8 cellular contexts compared by ENCODE assay signal in the genomic region with DNA sequence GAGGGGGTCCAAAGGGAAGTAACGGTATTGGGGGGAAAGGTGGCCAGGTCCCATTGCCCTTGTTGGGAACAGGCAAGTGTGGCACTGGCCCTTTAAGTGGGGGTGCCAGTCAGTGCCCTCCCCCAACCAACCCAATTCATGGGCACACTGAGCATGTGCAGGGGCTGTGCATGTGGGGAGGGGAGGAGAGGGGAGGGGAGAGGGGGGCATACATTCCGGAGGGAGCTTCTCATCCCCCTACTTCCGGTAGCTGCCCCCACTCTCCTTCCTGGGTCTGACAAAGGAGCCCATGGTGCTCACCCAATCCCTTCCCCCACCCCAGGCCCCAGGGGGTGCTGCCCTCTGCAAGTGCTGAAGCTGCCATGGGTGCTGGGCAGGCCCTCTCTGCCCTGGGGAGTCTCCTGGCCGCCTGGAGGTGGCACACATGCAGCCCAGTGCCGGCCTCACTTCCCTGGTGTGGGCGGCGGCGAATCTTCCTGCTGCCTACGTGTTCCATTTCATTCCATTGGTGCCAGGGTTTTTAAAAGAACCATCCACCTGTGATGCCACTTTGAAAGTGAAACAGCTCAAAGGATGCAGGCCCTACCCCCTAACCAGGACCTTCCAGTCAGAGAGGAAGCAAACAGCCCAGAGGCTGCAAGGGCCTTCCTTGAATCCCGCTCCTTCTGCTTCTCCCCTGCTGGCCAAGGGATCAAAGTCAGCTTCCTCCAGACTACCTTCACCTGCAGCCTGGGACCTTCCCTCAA. TPM values are rescaled to one million over a fixed set of nuclear protein-coding genes. Genes with fewer than 3 reads are reported as not detected.
DNase-seq lines count a peak whose midpoint lies in the region; ATAC-seq and TF ChIP-seq lines count a peak whose summit lies in the region.

No MANE protein-coding gene starts in this region.

- H3K9ac ChIP-seq in fibroblast of lung (ENCODE audit: insufficient read depth, low read length) (no peak overlapping the region), subcutaneous abdominal adipose tissue (ENCODE audit: low read length in 5 of 5) (peak overlapping the region; percentile 67 to 87 (median 75))

- H4K20me1 ChIP-seq in fibroblast of lung (ENCODE audit: control insufficient read depth, extremely low read depth, insufficient read depth, low read length): no peaks in the 10 kb centered on the region

- peak overlapping the region in 1 of 4 experiments; percentile 57 for H3K4me3 ChIP-seq in fibroblast of lung (replicated peaks in 1 of 4; ENCODE audit: control extremely low read depth in 1 of 4, insufficient read depth in 1 of 4, low read depth in 3 of 4, low read length in 4 of 4)
- H3K4me3 ChIP-seq in subcutaneous abdominal adipose tissue (ENCODE audit: low read depth in 1 of 5, low read length in 5 of 5): peak overlapping the region; percentile 50 to 89 (median 68)

- H3K9me3 ChIP-seq in fibroblast of lung (ENCODE audit: control insufficient read depth, insufficient read depth, low read depth, low read length): no peaks in the 10 kb centered on the region
- H3K9me3 ChIP-seq in subcutaneous abdominal adipose tissue (ENCODE audit: control insufficient read depth in 5 of 5, low read length in 5 of 5): no peaks in the 10 kb centered on the region

- H3K9me3 Mint-ChIP-seq in natural killer cell treated with Interleukin-12 subunit alpha and Interleukin-12 subunit beta and Interleukin-15 and Interleukin-18, amount 100 ng/mL, for 72 hours: no peaks in the 10 kb centered on the region

- peak overlapping the region; percentile 58 for H3K4me2 ChIP-seq in fibroblast of lung (ENCODE audit: extremely low read depth, insufficient read depth, low read length)

- H3K4me1 ChIP-seq in fibroblast of lung (ENCODE audit: control insufficient read depth, extremely low read depth, insufficient read depth, low read length): peaks cover 22% of the 10 kb centered on the region
- H3K4me1 ChIP-seq in subcutaneous abdominal adipose tissue (ENCODE audit: control insufficient read depth in 5 of 5, insufficient read depth in 5 of 5, low read length in 5 of 5): peaks cover 6 to 42% (median 38%) of the 10 kb centered on the region in 5 donors

- DNase-seq in NCI-H82 (lab: John Stamatoyannopoulos, UW) (peak; percentile 86), activated T-cell treated with anti-CD3 and anti-CD28 coated beads for 48 hours (ENCODE audit: low read depth) (peak; percentile 48), fibroblast of lung (ENCODE audit: low read depth in 2 of 2) (peak; percentile 73 to 85), SKM-1 treated with dmso at 0.1 percent for 144 hours (lab: John Stamatoyannopoulos, UW; ENCODE audit: unreplicated experiment) (no peak)
- DNase-seq in natural killer cell treated with Interleukin-12 subunit alpha and Interleukin-12 subunit beta and Interleukin-15 and Interleukin-18, amount 100 ng/mL, for 72 hours (ENCODE audit: low spot score): peak; percentile 64

- H3K27me3 ChIP-seq in fibroblast of lung (ENCODE audit: control insufficient read depth, insufficient read depth, low read length) (no peaks in the 10 kb centered on the region), subcutaneous abdominal adipose tissue (ENCODE audit: control insufficient read depth in 5 of 5, insufficient read depth in 4 of 5, low read length in 5 of 5) (no peaks in the 10 kb centered on the region)

- TF ChIP-seq CTCF in fibroblast of lung (conservative IDR thresholded peaks at IDR 0.05 in 1 of 2, IDR thresholded peaks at IDR 0.05 in 1 of 2; ENCODE audit: low read depth in 1 of 2, low read length in 2 of 2): no peak

- peak overlapping the region; percentile 75 for H3K4me3 Mint-ChIP-seq in natural killer cell treated with Interleukin-12 subunit alpha and Interleukin-12 subunit beta and Interleukin-15 and Interleukin-18, amount 100 ng/mL, for 72 hours

- H3K27me3 Mint-ChIP-seq in natural killer cell treated with Interleukin-12 subunit alpha and Interleukin-12 subunit beta and Interleukin-15 and Interleukin-18, amount 100 ng/mL, for 72 hours: no peaks in the 10 kb centered on the region

- peak overlapping the region; percentile 84 to 99 for H3K27ac Mint-ChIP-seq in natural killer cell treated with Interleukin-12 subunit alpha and Interleukin-12 subunit beta and Interleukin-15 and Interleukin-18, amount 100 ng/mL, for 72 hours

- H3K36me3 Mint-ChIP-seq in natural killer cell treated with Interleukin-12 subunit alpha and Interleukin-12 subunit beta and Interleukin-15 and Interleukin-18, amount 100 ng/mL, for 72 hours: no peaks in the 10 kb centered on the region

- H3K4me1 Mint-ChIP-seq in natural killer cell treated with Interleukin-12 subunit alpha and Interleukin-12 subunit beta and Interleukin-15 and Interleukin-18, amount 100 ng/mL, for 72 hours (ENCODE audit: low read depth in 2 of 2): peaks cover 25 to 28% of the 10 kb centered on the region in 2 donors

- peaks cover 2% of the 10 kb centered on the region for H3K36me3 ChIP-seq in fibroblast of lung (ENCODE audit: control insufficient read depth, insufficient read depth, low read length)
- H3K36me3 ChIP-seq in subcutaneous abdominal adipose tissue (ENCODE audit: control insufficient read depth in 5 of 5, insufficient read depth in 5 of 5, low read length in 5 of 5): peaks cover 0 to 14% (median 5%) of the 10 kb centered on the region in 5 donors

- H3K27ac ChIP-seq in fibroblast of lung (ENCODE audit: insufficient read depth, low read length): peak overlapping the region; percentile 87
- H3K27ac ChIP-seq in subcutaneous abdominal adipose tissue (ENCODE audit: low read depth, low read length): peak overlapping the region; percentile 95

- H2AFZ ChIP-seq in fibroblast of lung (ENCODE audit: low read length): peak overlapping the region; percentile 46

- peak; percentile 30 for TF ChIP-seq POLR2A in GM15510 (IDR thresholded peaks at IDR 0.05; ENCODE audit: borderline replicate concordance, extremely low read depth, insufficient read length)

- H3K79me2 ChIP-seq in fibroblast of lung (ENCODE audit: control insufficient read depth, insufficient read depth, low read length): no peaks in the 10 kb centered on the region

- peak; percentile 45 to 54 for ATAC-seq in natural killer cell treated with Interleukin-12 subunit alpha and Interleukin-12 subunit beta and Interleukin-15 and Interleukin-18, amount 100 ng/mL, for 72 hours
- no peak for ATAC-seq in HG02610 (IDR thresholded peaks at IDR 0.05; ENCODE audit: unreplicated experiment)

RNA-seq across cellular contexts. Expression of gene HEXIM2, which starts 11.0 kb away (rescaled TPM):
- total RNA-seq in fibroblast of lung: 12.8 and 18.7 TPM in 2 replicates
- polyA plus RNA-seq in fibroblast of lung: 1.9 and 2.7 TPM in 2 replicates
- polyA plus RNA-seq in fibroblast of lung (2012): 4.3 and 6.4 TPM in 2 replicates
- polyA minus RNA-seq in fibroblast of lung (ENCODE audit: low replicate concordance): 2.0 and 7.2 TPM in 2 replicates
- total RNA-seq in natural killer cell treated with Interleukin-12 subunit alpha and Interleukin-12 subunit beta and Interleukin-15 and Interleukin-18, amount 100 ng/mL, for 72 hours: 10 to 100 TPM in 1 of 2 donors, 1 to 10 TPM in 1; 6.1 to 10.7 TPM

RNA-seq across cellular contexts. Expression of gene HEXIM1, which starts 24.4 kb away (rescaled TPM):
- total RNA-seq in fibroblast of lung: 9.9 and 10.3 TPM in 2 replicates
- polyA plus RNA-seq in fibroblast of lung: 11.7 and 12.4 TPM in 2 replicates
- 20.2 and 20.3 TPM in 2 replicates for polyA plus RNA-seq in fibroblast of lung (2012)
- polyA minus RNA-seq in fibroblast of lung (ENCODE audit: low replicate concordance): 4.3 and 6.1 TPM in 2 replicates
- 10 to 100 TPM; 48.0 to 66.9 TPM for total RNA-seq in natural killer cell treated with Interleukin-12 subunit alpha and Interleukin-12 subunit beta and Interleukin-15 and Interleukin-18, amount 100 ng/mL, for 72 hours

RNA-seq across cellular contexts. Expression of gene ACBD4, which starts 37.2 kb away (rescaled TPM):
- 7.7 and 18.0 TPM in 2 replicates for total RNA-seq in fibroblast of lung
- 3.0 and 3.4 TPM in 2 replicates for polyA plus RNA-seq in fibroblast of lung
- 5.8 and 6.3 TPM in 2 replicates for polyA plus RNA-seq in fibroblast of lung (2012)
- 4.9 and 8.4 TPM in 2 replicates for polyA minus RNA-seq in fibroblast of lung (ENCODE audit: low replicate concordance)
- total RNA-seq in natural killer cell treated with Interleukin-12 subunit alpha and Interleukin-12 subunit beta and Interleukin-15 and Interleukin-18, amount 100 ng/mL, for 72 hours: 10 to 100 TPM in 1 of 2 donors, 1 to 10 TPM in 1; 8.3 to 14.8 TPM

RNA-seq across cellular contexts. Expression of gene PLCD3, which starts 40.4 kb away (rescaled TPM):
- total RNA-seq in fibroblast of lung: 39.3 and 59.8 TPM in 2 replicates
- 32.8 and 52.1 TPM in 2 replicates for polyA plus RNA-seq in fibroblast of lung
- 39.6 and 76.5 TPM in 2 replicates for polyA plus RNA-seq in fibroblast of lung (2012)
- polyA minus RNA-seq in fibroblast of lung (ENCODE audit: low replicate concordance): 151 and 159 TPM in 2 replicates
- total RNA-seq in natural killer cell treated with Interleukin-12 subunit alpha and Interleukin-12 subunit beta and Interleukin-15 and Interleukin-18, amount 100 ng/mL, for 72 hours: 1 to 10 TPM; 2.7 to 5.9 TPM

RNA-seq across cellular contexts. Expression of gene FMNL1, which starts 49.0 kb away (rescaled TPM):
- total RNA-seq in fibroblast of lung: 2.8 and 3.1 TPM in 2 replicates
- 1.1 and 1.9 TPM in 2 replicates for polyA plus RNA-seq in fibroblast of lung
- polyA plus RNA-seq in fibroblast of lung (2012): 2.6 and 6.2 TPM in 2 replicates
- polyA minus RNA-seq in fibroblast of lung (ENCODE audit: low replicate concordance): 11.4 and 13.4 TPM in 2 replicates
- total RNA-seq in natural killer cell treated with Interleukin-12 subunit alpha and Interleukin-12 subunit beta and Interleukin-15 and Interleukin-18, amount 100 ng/mL, for 72 hours: 100 to 1,000 TPM; 280 to 380 TPM
